8 cellular contexts compared by ENCODE assay signal in the genomic region with DNA sequence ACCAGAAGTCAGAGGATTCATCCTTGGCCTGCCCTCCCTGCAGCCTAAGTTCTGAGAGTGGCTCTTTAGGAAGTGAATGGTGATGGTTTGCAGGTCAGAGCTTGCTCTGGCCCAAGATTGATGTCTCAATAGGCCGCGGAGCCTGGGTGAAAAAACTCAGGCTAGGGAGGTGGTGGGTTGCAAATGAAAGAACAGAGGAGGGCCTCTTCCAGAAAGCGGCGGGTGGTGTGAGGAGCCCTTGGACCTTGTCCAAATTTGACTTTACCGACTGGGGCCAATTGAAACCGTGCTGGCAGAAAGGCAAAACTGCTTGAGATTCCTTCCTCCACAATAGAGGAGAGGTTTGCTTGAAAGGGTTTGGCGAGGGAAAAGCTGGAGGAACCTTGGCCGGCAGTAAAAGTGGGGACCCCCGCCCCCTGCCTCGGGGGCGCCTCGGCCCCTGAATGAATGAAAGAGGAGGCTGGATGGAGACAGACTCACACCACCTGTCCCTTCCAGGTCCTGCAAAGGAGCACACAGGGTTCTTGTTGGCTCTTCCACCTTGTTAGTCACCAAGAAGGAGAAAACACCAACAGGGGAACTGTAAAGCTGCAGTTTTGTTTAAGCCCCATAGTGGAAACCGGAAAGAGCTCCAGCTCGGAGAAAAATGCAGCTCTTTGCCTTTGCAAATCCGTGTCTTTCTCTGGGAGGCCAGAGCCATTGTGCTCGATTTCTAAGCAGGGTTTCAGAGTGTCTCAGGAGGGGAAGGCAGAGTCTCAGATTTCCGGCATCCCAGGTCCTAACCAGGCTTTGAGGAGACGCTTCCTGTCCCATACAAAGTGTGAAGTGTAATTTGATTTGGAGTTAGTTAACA.
DNase-seq lines count a peak whose midpoint lies in the region; ATAC-seq and TF ChIP-seq lines count a peak whose summit lies in the region.

No MANE protein-coding gene starts in this region.

- no peak for TF ChIP-seq CTCF in brain (conservative IDR thresholded peaks at IDR 0.05)

- peaks cover 87% of the 10 kb centered on the region for H3K36me3 Mint-ChIP-seq in activated CD4-positive, alpha-beta T cell treated with anti-CD3 and anti-CD28 coated beads, Interleukin-2, amount 10 ng/mL, durations not matched to agents 7 days and 5 days (ENCODE audit: low read depth)
- peaks cover 29% of the 10 kb centered on the region for H3K36me3 Mint-ChIP-seq in brain
- peaks cover 11 to 35% (median 26%) of the 10 kb centered on the region in 3 donors for H3K36me3 Mint-ChIP-seq in immature natural killer cell
- peaks cover 47 to 58% of the 10 kb centered on the region in 2 donors for H3K36me3 Mint-ChIP-seq in stimulated activated naive B cell treated with anti-CD40 and anti-IgM and Interleukin-4, amounts not matched to agents 10 μg/mL and 1 μg/mL and 100 μg/mL, for 72 hours

- CTCF ChIA-PET in activated CD4-positive, alpha-beta T cell treated with anti-CD3 and anti-CD28 coated beads, Interleukin-2, amount 10 ng/mL, durations not matched to agents 7 days and 5 days (lab: Charles Lee) = interaction anchor here (0.6 to 1.4 kb wide), 9 partner anchors 9 to 340 kb away, joined by 3 to 6 read pairs (median 4); no protein-coding TSS in a partner anchor

- no peaks in the 10 kb centered on the region for H3K27me3 Mint-ChIP-seq in activated CD4-positive, alpha-beta T cell treated with anti-CD3 and anti-CD28 coated beads, Interleukin-2, amount 10 ng/mL, durations not matched to agents 7 days and 5 days
- H3K27me3 Mint-ChIP-seq in brain (no peaks in the 10 kb centered on the region), immature natural killer cell (ENCODE audit: low read depth in 3 of 3) (peaks cover 3 to 9% (median 7%) of the 10 kb centered on the region in 3 donors)
- H3K27me3 Mint-ChIP-seq in stimulated activated naive B cell treated with anti-CD40 and anti-IgM and Interleukin-4, amounts not matched to agents 10 μg/mL and 1 μg/mL and 100 μg/mL, for 72 hours = no peaks in the 10 kb centered on the region

- DNase-seq in activated CD4-positive, alpha-beta T cell treated with anti-CD3 and anti-CD28 coated beads, Interleukin-2, amount 10 ng/mL, durations not matched to agents 7 days and 5 days = peak; percentile 37
- no peak for DNase-seq in activated CD4-positive, alpha-beta T cell treated with anti-CD3 and anti-CD28 coated beads for 1 hour
- peak; percentile 70 for DNase-seq in NCI-H345 (lab: John Stamatoyannopoulos, UW)
- DNase-seq in immature natural killer cell = no peak
- DNase-seq in stimulated activated naive B cell treated with anti-CD40 and anti-IgM and Interleukin-4, amounts not matched to agents 10 μg/mL and 1 μg/mL and 100 μg/mL, for 72 hours = no peak
- no peak for DNase-seq in stimulated activated CD8-positive, alpha-beta memory T cell treated with anti-CD3 and anti-CD28 coated beads, Interleukin-4, amount 100 ng/mL, for 48 hours
- DNase-seq in NCI-H1048 (lab: John Stamatoyannopoulos, UW) = no peak

- peak overlapping the region; percentile 11 for H3K4me3 Mint-ChIP-seq in activated CD4-positive, alpha-beta T cell treated with anti-CD3 and anti-CD28 coated beads, Interleukin-2, amount 10 ng/mL, durations not matched to agents 7 days and 5 days
- H3K4me3 Mint-ChIP-seq in brain (peak overlapping the region; percentile 57 to 77 (median 66)), immature natural killer cell (peak overlapping the region; percentile 38 to 69 (median 61))
- peak overlapping the region; percentile 74 to 79 for H3K4me3 Mint-ChIP-seq in stimulated activated naive B cell treated with anti-CD40 and anti-IgM and Interleukin-4, amounts not matched to agents 10 μg/mL and 1 μg/mL and 100 μg/mL, for 72 hours

- peak overlapping the region; percentile 83 for H3K27ac Mint-ChIP-seq in activated CD4-positive, alpha-beta T cell treated with anti-CD3 and anti-CD28 coated beads, Interleukin-2, amount 10 ng/mL, durations not matched to agents 7 days and 5 days
- peak overlapping the region; percentile 87 to 97 (median 94) for H3K27ac Mint-ChIP-seq in brain
- H3K27ac Mint-ChIP-seq in immature natural killer cell = peak overlapping the region; percentile 41 to 87 (median 70)
- peak overlapping the region; percentile 79 for H3K27ac Mint-ChIP-seq in stimulated activated naive B cell treated with anti-CD40 and anti-IgM and Interleukin-4, amounts not matched to agents 10 μg/mL and 1 μg/mL and 100 μg/mL, for 72 hours

- peaks cover 95% of the 10 kb centered on the region for H3K4me1 Mint-ChIP-seq in activated CD4-positive, alpha-beta T cell treated with anti-CD3 and anti-CD28 coated beads, Interleukin-2, amount 10 ng/mL, durations not matched to agents 7 days and 5 days
- H3K4me1 Mint-ChIP-seq in brain = peaks cover 97% of the 10 kb centered on the region
- H3K4me1 Mint-ChIP-seq in immature natural killer cell = peaks cover 93 to 94% of the 10 kb centered on the region in 2 donors
- peaks cover 79 to 100% of the 10 kb centered on the region in 2 donors for H3K4me1 Mint-ChIP-seq in stimulated activated naive B cell treated with anti-CD40 and anti-IgM and Interleukin-4, amounts not matched to agents 10 μg/mL and 1 μg/mL and 100 μg/mL, for 72 hours

- peak; percentile 33 for ATAC-seq in stimulated activated naive B cell treated with anti-CD40 and anti-IgM and Interleukin-4, amounts not matched to agents 10 μg/mL and 1 μg/mL and 100 μg/mL, for 72 hours (replicated peaks)

- POLR2A ChIA-PET in activated CD4-positive, alpha-beta T cell treated with anti-CD3 and anti-CD28 coated beads, Interleukin-2, amount 10 ng/mL, durations not matched to agents 7 days and 5 days (lab: Charles Lee) = interaction anchor here (0.6 to 1.3 kb wide), 3 partner anchors 31 to 486 kb away, joined by 3 read pairs; a partner anchor contains a TSS

- no peaks in the 10 kb centered on the region for H3K9me3 Mint-ChIP-seq in activated CD4-positive, alpha-beta T cell treated with anti-CD3 and anti-CD28 coated beads, Interleukin-2, amount 10 ng/mL, durations not matched to agents 7 days and 5 days
- peaks cover 0 to 5% (median 0%) of the 10 kb centered on the region in 5 experiments for H3K9me3 Mint-ChIP-seq in brain
- no peaks in the 10 kb centered on the region for H3K9me3 Mint-ChIP-seq in immature natural killer cell
- H3K9me3 Mint-ChIP-seq in stimulated activated naive B cell treated with anti-CD40 and anti-IgM and Interleukin-4, amounts not matched to agents 10 μg/mL and 1 μg/mL and 100 μg/mL, for 72 hours = peaks cover 8 to 9% of the 10 kb centered on the region in 2 donors

Comparison
In these comparisons a context has a peak if more than half of its experiments do, and no peak if none do; other contexts are left out.
1. DNase-seq: peak in activated CD4-positive, alpha-beta T cell treated with anti-CD3 and anti-CD28 coated beads, Interleukin-2, amount 10 ng/mL, durations not matched to agents 7 days and 5 days (single experiment) and NCI-H345 (single experiment); none in activated CD4-positive, alpha-beta T cell treated with anti-CD3 and anti-CD28 coated beads for 1 hour (single experiment), immature natural killer cell (0 of 3), stimulated activated naive B cell treated with anti-CD40 and anti-IgM and Interleukin-4, amounts not matched to agents 10 μg/mL and 1 μg/mL and 100 μg/mL, for 72 hours (single experiment), stimulated activated CD8-positive, alpha-beta memory T cell treated with anti-CD3 and anti-CD28 coated beads, Interleukin-4, amount 100 ng/mL, for 48 hours (single experiment) and NCI-H1048 (single experiment).
2. H3K4me3 Mint-ChIP-seq: peak in every context shown above with its lines; median percentile 76 in stimulated activated naive B cell treated with anti-CD40 and anti-IgM and Interleukin-4, amounts not matched to agents 10 μg/mL and 1 μg/mL and 100 μg/mL, for 72 hours; 66 in brain; 61 in immature natural killer cell; 11 in activated CD4-positive, alpha-beta T cell treated with anti-CD3 and anti-CD28 coated beads, Interleukin-2, amount 10 ng/mL, durations not matched to agents 7 days and 5 days.
3. Peak in every context shown above with its lines, with median percentiles within 50 percentile points of each other: H3K27ac Mint-ChIP-seq.